23 cellular contexts compared by ENCODE assay signal in the genomic region with DNA sequence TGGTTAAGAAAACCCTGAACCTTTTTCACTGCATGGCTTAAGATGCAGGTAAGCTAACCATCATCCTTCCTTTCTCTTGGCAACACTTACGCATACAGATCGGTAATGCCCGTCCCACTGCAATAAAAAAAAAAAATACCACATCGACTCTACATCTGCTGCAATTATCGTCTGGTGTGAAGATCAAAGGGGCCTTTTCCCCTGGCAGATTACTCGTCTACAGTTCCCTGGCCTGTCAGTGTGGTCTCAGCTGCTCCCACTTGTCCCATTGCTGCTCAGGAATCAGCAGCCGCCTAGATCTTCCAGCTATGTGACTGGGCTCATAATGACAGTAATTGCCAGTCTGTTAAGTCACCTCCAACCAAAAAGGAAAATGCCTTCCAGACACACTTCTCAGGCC.
A peak's percentile ranks its signal among the peaks of the same experiment; 100 is the strongest.
DNase-seq lines count a peak whose midpoint lies in the region; ATAC-seq lines count a peak whose summit lies in the region.
"Had no signal": no experiment of that assay in that cellular context is flagged by ENCODE, and none has a peak within 500 bp of the region (broad histone marks: within the 10 kb centered on the region; RNA-seq: fewer than 3 reads in every experiment).

No MANE protein-coding gene starts in this region.

- intact Hi-C loops in left colon (cut with DNase I, micrococcal nuclease) (no loop called here), cardiac septum (cut with DNase I) (no loop called here)

- peak; percentile 52 for ATAC-seq in left colon
- no peak for ATAC-seq in HG03442 (IDR thresholded peaks at IDR 0.05; ENCODE audit: unreplicated experiment)
- ATAC-seq in HG03520 (IDR thresholded peaks at IDR 0.05; ENCODE audit: unreplicated experiment), result no peak
- ATAC-seq: activated CD4-positive, CD25-positive, alpha-beta regulatory T cell treated with anti-CD3 and anti-CD28 coated beads, Interleukin-2, amount 50 U/mL, for 24 hours; GM12878; left lobe of liver; stimulated activated naive CD8-positive, alpha-beta T cell treated with anti-CD3 and anti-CD28 coated beads, Interleukin-15, amount 100 ng/mL, for 72 hours had no signal

- DNase-seq in COLO668 (lab: John Stamatoyannopoulos, UW; ENCODE audit: unreplicated experiment) (peak; percentile 57), NCI-H1092 treated with DMSO at 0.1 percent for 48 hours (lab: John Stamatoyannopoulos, UW) (peak; percentile 87), NCI-H510A (lab: John Stamatoyannopoulos, UW) (peak; percentile 62), left colon (no peak), SKM-1 (lab: John Stamatoyannopoulos, UW; ENCODE audit: unreplicated experiment) (no peak), cardiac septum (ENCODE audit: low spot score) (no peak)
- DNase-seq: activated CD4-positive, alpha-beta T cell treated with anti-CD3 and anti-CD28 coated beads, Interleukin-2, amount 50 U/mL, for 48 hours; activated CD8-positive, alpha-beta memory T cell treated with anti-CD3 and anti-CD28 coated beads, Interleukin-2, amount 50 U/mL, for 4 hours; activated naive CD4-positive, alpha-beta T cell; caudate nucleus; CD4-positive, alpha-beta T cell; effector CD8-positive, alpha-beta T cell; KG1; MG63; NCI-H187; NCI-H82; stimulated activated CD4-positive, alpha-beta T cell treated with anti-CD3 and anti-CD28 coated beads, Interleukin-2, amount 100 ng/mL, for 24 hours; stimulated activated naive CD8-positive, alpha-beta T cell treated with anti-CD3 and anti-CD28 coated beads, Interleukin-15, amount 100 ng/mL, for 72 hours had no signal

Comparison
In these comparisons a context has a peak if more than half of its experiments do, and no peak if none do; other contexts are left out.
1. DNase-seq: peak in COLO668 (single experiment), NCI-H1092 treated with DMSO at 0.1 percent for 48 hours (single experiment) and NCI-H510A (single experiment); none in left colon (0 of 2), SKM-1 (single experiment) and cardiac septum (single experiment).